Comparison of ENCODE assay signal across 8 cellular contexts in genomic region chr21:36385233-36385908, GRCh38. TPM values are rescaled to one million over a fixed set of nuclear protein-coding genes. Genes with fewer than 3 reads are reported as not detected.
DNase-seq lines count a peak whose midpoint lies in the region; ATAC-seq and TF ChIP-seq lines count a peak whose summit lies in the region.

CHAF1B (plus strand) TSS chr21:36385392; CDS start chr21:36386137, 745 bp downstream.

- intact Hi-C loops in heart left ventricle (cut with DNase I) (no loop called here), posterior vena cava (cut with DNase I) (no loop called here)

- ATAC-seq in heart left ventricle (peak; percentile 63 to 95 (median 95)), upper lobe of left lung (ENCODE audit: low FRiP score in 2 of 2) (peak; percentile 95 to 96)

- peak within 1 kb of the TSS in 3 of 12 donors; percentile 13 to 56 (median 17) for H3K27ac ChIP-seq in heart left ventricle
- H3K27ac ChIP-seq in upper lobe of left lung: peak within 1 kb of the TSS; percentile 5 to 71 (median 52)

- DNase-seq in HFF-Myc (ENCODE audit: extremely low read depth, low read depth) (peak; percentile 17), NCI-H1048 (lab: John Stamatoyannopoulos, UW) (peak; percentile 47), T follicular helper cell (ENCODE audit: low read depth) (peak; percentile 69), heart left ventricle (peak; percentile 68 to 88 (median 74)), posterior vena cava (ENCODE audit: low spot score) (peak; percentile 93), upper lobe of left lung (peak; percentile 88 to 96)
- peak; percentile 62 for DNase-seq in activated naive CD8-positive, alpha-beta T cell treated with anti-CD3 and anti-CD28 coated beads, Interleukin-2, amount 50 U/mL, for 16 hours (ENCODE audit: low read depth, low spot score)

- no peak for TF ChIP-seq EP300 in upper lobe of left lung (IDR thresholded peaks at IDR 0.05)

- peak; percentile 54 for TF ChIP-seq POLR2A in GM10847 (IDR thresholded peaks at IDR 0.05; ENCODE audit: extremely low read depth, insufficient read length)
- peak in 1 of 2 donors; percentile 43 for TF ChIP-seq POLR2A in heart left ventricle (IDR thresholded peaks at IDR 0.05)
- TF ChIP-seq POLR2A in upper lobe of left lung (IDR thresholded peaks at IDR 0.05): peak in 2 of 4 donors; percentile 36 to 54

- H3K9me3 ChIP-seq in heart left ventricle: no peaks in the 10 kb centered on the region
- no peaks in the 10 kb centered on the region for H3K9me3 ChIP-seq in upper lobe of left lung

- 2 to 7% (median 4%) methylated on average over 13 to 75 of the region's 75 CpGs for WGBS in heart left ventricle, 4 donors
- WGBS in upper lobe of left lung, 2 donors: 2 to 3% methylated on average over 10 to 36 of the region's 75 CpGs

- no peaks in the 10 kb centered on the region for H3K36me3 ChIP-seq in heart left ventricle
- no peaks in the 10 kb centered on the region for H3K36me3 ChIP-seq in upper lobe of left lung

- peaks cover 0 to 12% (median 0%) of the 10 kb centered on the region in 12 donors for H3K4me1 ChIP-seq in heart left ventricle
- H3K4me1 ChIP-seq in upper lobe of left lung: peaks cover 5 to 23% (median 10%) of the 10 kb centered on the region in 4 donors

- no peaks in the 10 kb centered on the region for H3K27me3 ChIP-seq in heart left ventricle
- no peaks in the 10 kb centered on the region for H3K27me3 ChIP-seq in upper lobe of left lung

- TF ChIP-seq CTCF in HFF-Myc (IDR thresholded peaks at IDR 0.05; ENCODE audit: low read depth, low read length, missing control alignments) (no peak), heart left ventricle (IDR thresholded peaks at IDR 0.05) (no peak), upper lobe of left lung (IDR thresholded peaks at IDR 0.05) (no peak)

- peak within 1 kb of the TSS; percentile 71 for H3K4me3 ChIP-seq in HFF-Myc (replicated peaks; ENCODE audit: low read depth, low read length)
- H3K4me3 ChIP-seq in heart left ventricle: peak within 1 kb of the TSS; percentile 35 to 86 (median 64)
- H3K4me3 ChIP-seq in upper lobe of left lung: peak within 1 kb of the TSS; percentile 65 to 89 (median 82)

RNA-seq across cellular contexts. Expression of gene CHAF1B, which starts in this region (rescaled TPM):
- total RNA-seq in heart left ventricle (1 to 10 TPM in 2 of 9 donors, under 1 TPM in 7; 0.12 to 1.9 (median 0.56) TPM), posterior vena cava (1 to 10 TPM; 1.2 to 1.9 TPM), upper lobe of left lung (1 to 10 TPM in 4 of 6 donors, under 1 TPM in 2; 0.55 to 2.1 (median 1.2) TPM)
- polyA plus RNA-seq in heart left ventricle: under 1 TPM; 0.23 to 0.54 TPM

Comparison
In these comparisons a context has a peak if more than half of its experiments do, and no peak if none do; other contexts are left out.
1. DNase-seq: peak in every context shown above with its lines; median percentile 93 in posterior vena cava; 92 in upper lobe of left lung; 74 in heart left ventricle; 69 in T follicular helper cell; 62 in activated naive CD8-positive, alpha-beta T cell treated with anti-CD3 and anti-CD28 coated beads, Interleukin-2, amount 50 U/mL, for 16 hours; 47 in NCI-H1048; 17 in HFF-Myc.